ENCODE assay signal across 1 cellular context in genomic region chr12:6384499-6385436, GRCh38.
TF ChIP-seq lines count a peak whose summit lies in the region.

No MANE protein-coding gene starts in this region.

TF ChIP-seq in K562, 482 proteins besides CTCF, POLR2A, EP300 and RAD21 (continued from another document and continues in another):
- no peak for TF ChIP-seq CGGBP1 (CRISPR knock-in tag; IDR thresholded peaks at IDR 0.05)
- TF ChIP-seq NR3C1 (CRISPR knock-in tag; IDR thresholded peaks at IDR 0.05) = no peak
- no peak for TF ChIP-seq KLF6 (CRISPR knock-in tag; IDR thresholded peaks at IDR 0.05; ENCODE audit: borderline replicate concordance)
- TF ChIP-seq PRPF4 (IDR thresholded peaks at IDR 0.05; ENCODE audit: insufficient read depth, low read depth, low read length, poor library complexity, severe bottlenecking) = no peak
- no peak for TF ChIP-seq SPI1 (IDR thresholded peaks at IDR 0.05; ENCODE audit: borderline replicate concordance, low read depth, low read length)
- TF ChIP-seq ZNF217 (CRISPR knock-in tag; IDR thresholded peaks at IDR 0.05) = no peak
- no peak for TF ChIP-seq NFIC (IDR thresholded peaks at IDR 0.05)
- no peak; the same call in 1 of the 2 replicates for TF ChIP-seq ZBTB7A (IDR thresholded peaks at IDR 0.05; ENCODE audit: borderline replicate concordance, control insufficient read depth, low read depth, low read length)
- no peak for TF ChIP-seq ZFP1 (CRISPR knock-in tag; IDR thresholded peaks at IDR 0.05)
- TF ChIP-seq ZNF766 (CRISPR knock-in tag; conservative IDR thresholded peaks at IDR 0.05) = no peak
- TF ChIP-seq SMARCA5 (IDR thresholded peaks at IDR 0.05) = no peak
- no peak for TF ChIP-seq THRAP3 (IDR thresholded peaks at IDR 0.05; ENCODE audit: borderline replicate concordance)
- TF ChIP-seq ZNF583 (CRISPR knock-in tag; IDR thresholded peaks at IDR 0.05) = 0 out of 2 replicates have a peak, but pooled peaks have one; percentile 34
- TF ChIP-seq ZNF165 (CRISPR knock-in tag; IDR thresholded peaks at IDR 0.05; ENCODE audit: borderline replicate concordance) = no peak
- no peak for TF ChIP-seq YBX1 (IDR thresholded peaks at IDR 0.05)
- peak; percentile 68 for TF ChIP-seq USF1 (CRISPR knock-in tag; IDR thresholded peaks at IDR 0.05)
- no peak for TF ChIP-seq GABPA (tag; conservative IDR thresholded peaks at IDR 0.05; ENCODE audit: low read depth)
- TF ChIP-seq HLTF (IDR thresholded peaks at IDR 0.05) = no peak
- no peak for TF ChIP-seq ZC3H11A (IDR thresholded peaks at IDR 0.05; ENCODE audit: low read depth, low read length)
- no peak for TF ChIP-seq CREM (IDR thresholded peaks at IDR 0.05; ENCODE audit: low read depth)
- TF ChIP-seq NFE2 (IDR thresholded peaks at IDR 0.05; ENCODE audit: low read depth) = no peak
- no peak for TF ChIP-seq MITF (IDR thresholded peaks at IDR 0.05)
- TF ChIP-seq HDGF (IDR thresholded peaks at IDR 0.05) = no peak
- peak in 1 of 2 experiments; percentile 19 for TF ChIP-seq E2F6 (IDR thresholded peaks at IDR 0.05; ENCODE audit: borderline replicate concordance in 1 of 2, extremely low read depth in 1 of 2, insufficient read depth in 1 of 2, insufficient read length in 1 of 2, low read depth in 1 of 2, low read length in 1 of 2, poor library complexity in 1 of 2, severe bottlenecking in 1 of 2)
- TF ChIP-seq ZZZ3 (IDR thresholded peaks at IDR 0.05) = no peak
- TF ChIP-seq ZNF507 (tag; conservative IDR thresholded peaks at IDR 0.05) = no peak
- no peak for TF ChIP-seq SAFB (IDR thresholded peaks at IDR 0.05; ENCODE audit: borderline replicate concordance, low read depth, low read length)
- TF ChIP-seq EGR1 (conservative IDR thresholded peaks at IDR 0.05) = no peak
- TF ChIP-seq DEAF1 (CRISPR knock-in tag; IDR thresholded peaks at IDR 0.05) = no peak
- TF ChIP-seq MGA (IDR thresholded peaks at IDR 0.05) = peak; percentile 50
- no peak for TF ChIP-seq PRMT5 (CRISPR knock-in tag; IDR thresholded peaks at IDR 0.05)
- no peak for TF ChIP-seq UBTF (IDR thresholded peaks at IDR 0.05; ENCODE audit: borderline replicate concordance in 1 of 2, low read depth in 2 of 2, low read length in 2 of 2)
- no peak for TF ChIP-seq PBX2 (CRISPR knock-in tag; IDR thresholded peaks at IDR 0.05; ENCODE audit: low read depth)
- no peak for TF ChIP-seq PBX2 (tag; conservative IDR thresholded peaks at IDR 0.05; ENCODE audit: low read depth)
